In the genomic region with DNA sequence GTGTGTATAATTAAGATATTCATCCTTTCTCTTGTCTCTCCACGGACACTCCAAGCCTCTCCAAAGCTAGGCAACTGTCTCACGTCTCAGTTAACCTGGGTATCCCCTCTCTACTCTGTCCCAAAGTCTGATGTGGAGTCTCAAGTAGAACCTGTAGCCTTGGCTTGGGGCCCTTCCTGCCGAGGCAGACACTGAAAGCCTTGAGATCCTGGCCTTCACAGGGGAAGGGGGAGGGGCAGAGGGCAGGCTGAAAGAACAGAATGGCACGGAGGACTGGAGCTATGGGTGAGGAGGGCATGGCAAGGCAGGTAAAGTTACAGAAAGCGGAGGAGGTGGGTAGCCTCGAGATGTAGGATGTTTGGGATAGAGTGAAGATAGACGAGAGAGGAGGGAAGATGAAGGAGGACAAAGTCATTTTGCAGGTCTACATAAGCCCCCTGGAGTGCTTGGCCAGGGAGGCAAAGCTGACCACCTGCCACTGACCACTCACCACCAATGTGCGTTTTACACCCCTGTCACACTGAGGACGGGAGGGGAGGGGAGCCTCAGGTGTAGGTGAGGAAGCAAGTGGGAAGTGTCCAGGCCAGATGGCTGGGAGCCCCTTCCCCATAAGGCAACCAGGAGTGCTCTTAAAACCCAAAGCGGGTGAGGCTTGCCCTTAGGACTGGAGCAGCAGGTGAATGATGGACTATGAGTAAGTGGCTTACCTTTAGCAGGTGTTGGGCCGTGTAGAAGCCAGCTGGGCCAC, we compare ENCODE assay signal across 11 cellular contexts. TPM values are rescaled to one million over a fixed set of nuclear protein-coding genes. Genes with fewer than 3 reads are reported as not detected.
A peak's percentile ranks its signal among the peaks of the same experiment; 100 is the strongest.
DNase-seq lines count a peak whose midpoint lies in the region; ATAC-seq and TF ChIP-seq lines count a peak whose summit lies in the region.
"Had no signal": no experiment of that assay in that cellular context is flagged by ENCODE, and none has a peak within 500 bp of the region (broad histone marks: within the 10 kb centered on the region; RNA-seq: fewer than 3 reads in every experiment).

No MANE protein-coding gene starts in this region.

- H3K36me3 Mint-ChIP-seq in GM23338 (ENCODE audit: low read depth): peaks cover 6% of the 10 kb centered on the region; the same call in 1 of the 3 replicates
- peaks cover 13% of the 10 kb centered on the region for H3K36me3 Mint-ChIP-seq in activated naive CD8-positive, alpha-beta T cell treated with anti-CD3 and anti-CD28 coated beads, Interleukin-2, amount 10 ng/mL, durations not matched to agents 7 days and 5 days

- H3K27ac ChIP-seq in A673 (ENCODE audit: low read depth, low read length, poor library complexity, severe bottlenecking) (peak overlapping the region; percentile 90), GM23338 (ENCODE audit: low read depth) (no peak overlapping the region), vagina (no peak overlapping the region)

- H3K4me1 ChIP-seq in A673 (ENCODE audit: insufficient read depth, low read length, poor library complexity, severe bottlenecking): peaks cover 23% of the 10 kb centered on the region
- H3K4me1 ChIP-seq in GM23338 (ENCODE audit: insufficient read depth): peaks cover 9% of the 10 kb centered on the region; the same call in 1 of the 2 replicates
- H3K4me1 ChIP-seq in vagina: peaks cover 29% of the 10 kb centered on the region

- intact Hi-C loops in A673 (cut with micrococcal nuclease; ENCODE audit: unreplicated experiment) (no loop called here), vagina (cut with DNase I) (no loop called here)

- POLR2A ChIA-PET in A673 (lab: Charles Lee; ENCODE audit: low non-redundant PET): no interaction called here
- POLR2A ChIA-PET in activated naive CD8-positive, alpha-beta T cell treated with anti-CD3 and anti-CD28 coated beads, Interleukin-2, amount 10 ng/mL, durations not matched to agents 7 days and 5 days (lab: Charles Lee): interaction anchor here (0.5 to 2.3 kb wide), 2 partner anchors 112 to 132 kb away, joined by 4 to 7 read pairs; no protein-coding TSS in a partner anchor

- H2AFZ ChIP-seq in GM23338: no peak overlapping the region

- H3K4me3 Mint-ChIP-seq in GM23338: peak overlapping the region; percentile 91
- peak overlapping the region; percentile 94 for H3K4me3 Mint-ChIP-seq in activated naive CD8-positive, alpha-beta T cell treated with anti-CD3 and anti-CD28 coated beads, Interleukin-2, amount 10 ng/mL, durations not matched to agents 7 days and 5 days

- no peaks in the 10 kb centered on the region for H3K27me3 ChIP-seq in A673 (replicated peaks; ENCODE audit: insufficient read depth, low read depth, low read length, poor library complexity)
- H3K27me3 ChIP-seq in GM23338 (ENCODE audit: insufficient read depth): 0 out of 2 replicates have a peak, but pooled peaks cover 7% of the 10 kb centered on the region
- no peaks in the 10 kb centered on the region for H3K27me3 ChIP-seq in vagina

- H3K4me3 ChIP-seq in A673 (ENCODE audit: low read depth, low read length, poor library complexity, severe bottlenecking): peak overlapping the region; percentile 77
- H3K4me3 ChIP-seq in GM23338: peak overlapping the region; percentile 95
- H3K4me3 ChIP-seq in vagina: peak overlapping the region in 1 of 2 donors; percentile 50

- no peaks in the 10 kb centered on the region for H3K36me3 ChIP-seq in A673 (ENCODE audit: insufficient read depth, low read length, poor library complexity, severe bottlenecking)
- H3K36me3 ChIP-seq in GM23338 (ENCODE audit: insufficient read depth): no peaks in the 10 kb centered on the region
- peaks cover 0 to 4% of the 10 kb centered on the region in 2 donors for H3K36me3 ChIP-seq in vagina

- H3K9me2 ChIP-seq in GM23338 (ENCODE audit: insufficient read depth): no peaks in the 10 kb centered on the region

- H3K9me3 ChIP-seq in A673 (ENCODE audit: low read depth, low read length, poor library complexity, severe bottlenecking) (no peaks in the 10 kb centered on the region), vagina (no peaks in the 10 kb centered on the region)

- no peak overlapping the region for H3K27ac Mint-ChIP-seq in GM23338
- H3K27ac Mint-ChIP-seq in activated naive CD8-positive, alpha-beta T cell treated with anti-CD3 and anti-CD28 coated beads, Interleukin-2, amount 10 ng/mL, durations not matched to agents 7 days and 5 days: peak overlapping the region; percentile 42

- TF ChIP-seq POLR2A in vagina (IDR thresholded peaks at IDR 0.05): no peak

- peaks cover 23% of the 10 kb centered on the region for H3K27me3 Mint-ChIP-seq in GM23338 (ENCODE audit: insufficient read depth, low read depth, poor library complexity)
- H3K27me3 Mint-ChIP-seq in activated naive CD8-positive, alpha-beta T cell treated with anti-CD3 and anti-CD28 coated beads, Interleukin-2, amount 10 ng/mL, durations not matched to agents 7 days and 5 days: no peaks in the 10 kb centered on the region

- BruUV-seq in A673 (replicated peaks; lab: Mats Ljungman, UMichigan): no TSS peak

- TF ChIP-seq CTCF in A673 (conservative IDR thresholded peaks at IDR 0.05; ENCODE audit: low read depth, low read length): no peak
- no peak for TF ChIP-seq CTCF in GM23338 (conservative IDR thresholded peaks at IDR 0.05; ENCODE audit: low read depth in 2 of 2)
- TF ChIP-seq CTCF in vagina (IDR thresholded peaks at IDR 0.05): no peak

- DNase-seq in A673 (ENCODE audit: low spot score) (no peak), GM23338 (ENCODE audit: low spot score) (no peak), left kidney (ENCODE audit: low read depth, low spot score) (peak; percentile 59), hypothalamus (lab: John Stamatoyannopoulos, UW) (no peak), NK-92 (lab: John Stamatoyannopoulos, UW; ENCODE audit: unreplicated experiment) (no peak), NCI-H2107 (lab: John Stamatoyannopoulos, UW) (no peak), vagina (ENCODE audit: extremely low spot score in 2 of 2) (no peak)
- no peak for DNase-seq in activated naive CD8-positive, alpha-beta T cell treated with anti-CD3 and anti-CD28 coated beads, Interleukin-2, amount 10 ng/mL, durations not matched to agents 7 days and 5 days
- DNase-seq: activated CD4-positive, alpha-beta T cell treated with anti-CD3 and anti-CD28 coated beads, Interleukin-2, amount 50 U/mL, for 1 hour; stimulated activated CD4-positive, alpha-beta T cell treated with anti-CD3 and anti-CD28 coated beads, Interleukin-4, amount 100 ng/mL, for 24 hours had no signal

- peak overlapping the region; percentile 99 for H3K4me2 ChIP-seq in GM23338

- H3K9me3 Mint-ChIP-seq in GM23338: peaks cover 2% of the 10 kb centered on the region; the same call in 1 of the 3 replicates
- H3K9me3 Mint-ChIP-seq in activated naive CD8-positive, alpha-beta T cell treated with anti-CD3 and anti-CD28 coated beads, Interleukin-2, amount 10 ng/mL, durations not matched to agents 7 days and 5 days: no peaks in the 10 kb centered on the region

- H3K79me2 ChIP-seq in GM23338 (replicated peaks; ENCODE audit: insufficient read depth): no peaks in the 10 kb centered on the region

- H3K4me1 Mint-ChIP-seq in GM23338: peaks cover 24% of the 10 kb centered on the region
- H3K4me1 Mint-ChIP-seq in activated naive CD8-positive, alpha-beta T cell treated with anti-CD3 and anti-CD28 coated beads, Interleukin-2, amount 10 ng/mL, durations not matched to agents 7 days and 5 days: peaks cover 32% of the 10 kb centered on the region

- peaks cover 3% of the 10 kb centered on the region; the same call in 1 of the 2 replicates for H4K20me1 ChIP-seq in GM23338 (replicated peaks; ENCODE audit: insufficient read depth)

- H3F3A ChIP-seq in GM23338 (replicated peaks; ENCODE audit: low read depth): 0 out of 2 replicates have a peak, but pooled peaks cover 4% of the 10 kb centered on the region

- CTCF ChIA-PET in A673 (lab: Charles Lee): no interaction called here

- no peak for ATAC-seq in GM23338
- ATAC-seq in activated naive CD8-positive, alpha-beta T cell treated with anti-CD3 and anti-CD28 coated beads, Interleukin-2, amount 10 ng/mL, durations not matched to agents 7 days and 5 days (ENCODE audit: low read depth): no peak

RNA-seq across cellular contexts. Expression of a gene that starts 1.3 kb away (rescaled TPM):
- 17.8 and 22.3 TPM in 2 replicates for total RNA-seq in A673 (2021)
- 33.1 and 34.5 TPM in 2 replicates for total RNA-seq in GM23338 (2014; rRNA removed; shearing (Covaris generic))
- polyA plus RNA-seq in GM23338 (2016; fragmentation: Nextera tagmentation; extraction: Ambion mirVana): 19.9 and 21.7 TPM in 2 replicates
- total RNA-seq in activated naive CD8-positive, alpha-beta T cell treated with anti-CD3 and anti-CD28 coated beads, Interleukin-2, amount 10 ng/mL, durations not matched to agents 7 days and 5 days: 10 to 100 TPM; 25.4 to 30.8 TPM
- 16.0 TPM for total RNA-seq in vagina

RNA-seq across cellular contexts. Expression of a gene that starts 11.8 kb away (rescaled TPM):
- 0.09 and 0.24 TPM in 2 replicates for total RNA-seq in A673 (2021)
- 0.10 TPM in 1 of 2 replicates, not detected in the other for total RNA-seq in GM23338 (2014; rRNA removed; shearing (Covaris generic))
- polyA plus RNA-seq in GM23338 (2016; fragmentation: Nextera tagmentation; extraction: Ambion mirVana): 0.07 and 0.19 TPM in 2 replicates
- total RNA-seq in activated naive CD8-positive, alpha-beta T cell treated with anti-CD3 and anti-CD28 coated beads, Interleukin-2, amount 10 ng/mL, durations not matched to agents 7 days and 5 days: under 1 TPM in 1 of 2 experiments, not detected in 1; 0.17 TPM
- not detected for total RNA-seq in vagina

RNA-seq across cellular contexts. Expression of a gene that starts 21.9 kb away (rescaled TPM):
- total RNA-seq in A673 (2021) (not detected in 2 replicates), vagina (1.5 TPM)
- total RNA-seq in GM23338 (2014; rRNA removed; shearing (Covaris generic)): 0.73 and 1.6 TPM in 2 replicates
- 0.35 and 0.42 TPM in 2 replicates for polyA plus RNA-seq in GM23338 (2016; fragmentation: Nextera tagmentation; extraction: Ambion mirVana)
- total RNA-seq in activated naive CD8-positive, alpha-beta T cell treated with anti-CD3 and anti-CD28 coated beads, Interleukin-2, amount 10 ng/mL, durations not matched to agents 7 days and 5 days: not detected
- total RNA-seq: mesenteric fat pad had no signal

RNA-seq across cellular contexts. Expression of a gene that starts 51.6 kb away (rescaled TPM):
- total RNA-seq in A673 (2021) (not detected in 2 replicates), vagina (0.49 TPM)
- total RNA-seq in GM23338 (2014; rRNA removed; shearing (Covaris generic)): 1.7 and 3.5 TPM in 2 replicates
- polyA plus RNA-seq in GM23338 (2016; fragmentation: Nextera tagmentation; extraction: Ambion mirVana): 0.28 and 0.34 TPM in 2 replicates
- total RNA-seq in activated naive CD8-positive, alpha-beta T cell treated with anti-CD3 and anti-CD28 coated beads, Interleukin-2, amount 10 ng/mL, durations not matched to agents 7 days and 5 days: not detected
- total RNA-seq: mesenteric fat pad had no signal

RNA-seq across cellular contexts. Expression of a gene that starts 52.6 kb away (rescaled TPM):
- total RNA-seq in A673 (2021) (not detected in 2 replicates), vagina (not detected)
- not detected in 2 replicates for total RNA-seq in GM23338 (2014; rRNA removed; shearing (Covaris generic))
- not detected in 2 replicates for polyA plus RNA-seq in GM23338 (2016; fragmentation: Nextera tagmentation; extraction: Ambion mirVana)
- not detected for total RNA-seq in activated naive CD8-positive, alpha-beta T cell treated with anti-CD3 and anti-CD28 coated beads, Interleukin-2, amount 10 ng/mL, durations not matched to agents 7 days and 5 days
- total RNA-seq: mesenteric fat pad had no signal
